Comparison of ENCODE assay signal across 12 cellular contexts in genomic region chr3:143209715-143210059, GRCh38.
"Had no signal": no experiment of that assay in that cellular context is flagged by ENCODE, and none has a peak within 500 bp of the region (broad histone marks: within the 10 kb centered on the region; RNA-seq: fewer than 3 reads in every experiment).

No MANE protein-coding gene starts in this region.

- DNase-seq: activated CD4-positive, alpha-beta T cell treated with anti-CD3 and anti-CD28 coated beads, Interleukin-2, amount 50 U/mL, for 1 hour; activated CD4-positive, CD25-positive, alpha-beta regulatory T cell; brain microvascular endothelial cell; esophagus squamous epithelium; foreskin keratinocyte; sigmoid colon; stimulated activated CD4-positive, alpha-beta T cell treated with anti-CD3 and anti-CD28 coated beads, Interleukin-2, amount 100 ng/mL, for 24 hours; stimulated activated naive B cell treated with anti-CD40 and anti-IgM and Interleukin-4, amounts not matched to agents 10 μg/mL and 1 μg/mL and 100 μg/mL, for 72 hours; T-helper 17 cell; trophoblast cell had no signal

- H3K36me3 Mint-ChIP-seq: activated naive CD4-positive, alpha-beta T cell treated with anti-CD3 and anti-CD28 coated beads, Interleukin-2, amount 50 U/mL, for 24 hours; natural killer cell treated with Interleukin-12 subunit alpha and Interleukin-12 subunit beta and Interleukin-15 and Interleukin-18, amount 100 ng/mL, for 72 hours had no signal

- H3K4me1 Mint-ChIP-seq: T-helper 17 cell had no signal

- H3K36me3 ChIP-seq: brain microvascular endothelial cell, esophagus squamous epithelium, sigmoid colon had no signal

- H3K27ac Mint-ChIP-seq: activated naive CD4-positive, alpha-beta T cell treated with anti-CD3 and anti-CD28 coated beads, Interleukin-2, amount 50 U/mL, for 24 hours; T-helper 17 cell had no signal

- H3K9me3 Mint-ChIP-seq: activated naive CD4-positive, alpha-beta T cell treated with anti-CD3 and anti-CD28 coated beads, Interleukin-2, amount 50 U/mL, for 24 hours; natural killer cell treated with Interleukin-12 subunit alpha and Interleukin-12 subunit beta and Interleukin-15 and Interleukin-18, amount 100 ng/mL, for 72 hours had no signal

- H3K9me3 ChIP-seq: esophagus squamous epithelium, sigmoid colon had no signal

- H3K27ac ChIP-seq: brain microvascular endothelial cell, esophagus squamous epithelium, foreskin keratinocyte, sigmoid colon had no signal

- H3K4me3 ChIP-seq: esophagus squamous epithelium, sigmoid colon had no signal

- H3K27me3 Mint-ChIP-seq: activated naive CD4-positive, alpha-beta T cell treated with anti-CD3 and anti-CD28 coated beads, Interleukin-2, amount 50 U/mL, for 24 hours; natural killer cell treated with Interleukin-12 subunit alpha and Interleukin-12 subunit beta and Interleukin-15 and Interleukin-18, amount 100 ng/mL, for 72 hours had no signal

- H3K4me1 ChIP-seq: esophagus squamous epithelium, foreskin keratinocyte, sigmoid colon had no signal

- H3K4me3 Mint-ChIP-seq: activated naive CD4-positive, alpha-beta T cell treated with anti-CD3 and anti-CD28 coated beads, Interleukin-2, amount 50 U/mL, for 24 hours; natural killer cell treated with Interleukin-12 subunit alpha and Interleukin-12 subunit beta and Interleukin-15 and Interleukin-18, amount 100 ng/mL, for 72 hours; stimulated activated naive B cell treated with anti-CD40 and anti-IgM and Interleukin-4, amounts not matched to agents 10 μg/mL and 1 μg/mL and 100 μg/mL, for 72 hours; T-helper 17 cell had no signal

- ATAC-seq: foreskin keratinocyte; natural killer cell treated with Interleukin-12 subunit alpha and Interleukin-12 subunit beta and Interleukin-15 and Interleukin-18, amount 100 ng/mL, for 72 hours; stimulated activated naive B cell treated with anti-CD40 and anti-IgM and Interleukin-4, amounts not matched to agents 10 μg/mL and 1 μg/mL and 100 μg/mL, for 72 hours; T-helper 17 cell had no signal

- H3K27me3 ChIP-seq: brain microvascular endothelial cell, esophagus squamous epithelium, sigmoid colon had no signal
